Comparison of ENCODE assay signal across 24 cellular contexts in genomic region chr17:6187836-6188235, GRCh38.
A peak's percentile ranks its signal among the peaks of the same experiment; 100 is the strongest.
DNase-seq lines count a peak whose midpoint lies in the region; ATAC-seq lines count a peak whose summit lies in the region.
"Had no signal": no experiment of that assay in that cellular context is flagged by ENCODE, and none has a peak within 500 bp of the region (broad histone marks: within the 10 kb centered on the region; RNA-seq: fewer than 3 reads in every experiment).

No MANE protein-coding gene starts in this region.

- no peaks in the 10 kb centered on the region for H3K4me1 ChIP-seq in SJCRH30
- H3K4me1 ChIP-seq: BLaER1 treated with 17β-estradiol and CSF1 and Interleukin-3, amounts not matched to agents 10 nM and 100 nM; colonic mucosa; prostate gland; uterus had no signal

- no peaks in the 10 kb centered on the region for H3K9me3 ChIP-seq in SJCRH30 (replicated peaks)
- H3K9me3 ChIP-seq: colonic mucosa, prostate gland, SK-N-SH, uterus had no signal

- DNase-seq in ELF-1 (ENCODE audit: low read depth, low spot score) (peak; percentile 59), NCI-H146 treated with DMSO at 0.1 percent for 48 hours (lab: John Stamatoyannopoulos, UW; ENCODE audit: unreplicated experiment) (peak; percentile 14), SJCRH30 (peak; percentile 8 to 9), left kidney (ENCODE audit: low read depth, low spot score) (peak; percentile 69), pons (ENCODE audit: low spot score) (no peak), dedifferentiated amniotic fluid mesenchymal stem cell (ENCODE audit: extremely low spot score) (no peak), cortex of kidney (lab: John Stamatoyannopoulos, UW) (no peak)
- DNase-seq: activated T-cell treated with anti-CD3 and anti-CD28 coated beads, Interleukin-2, amount 50 U/mL, for 48 hours; colonic mucosa; KBM-7; mesenchymal stem cell; MV-4-11; NCI-H2081; NCI-H82; PC-9; SK-N-SH; stimulated activated CD4-positive, alpha-beta T cell treated with anti-CD3 and anti-CD28 coated beads, Interleukin-4, amount 100 ng/mL, for 1 hour; uterus had no signal

- H3K36me3 ChIP-seq in SJCRH30, result no peaks in the 10 kb centered on the region
- H3K36me3 ChIP-seq: BLaER1 treated with 17β-estradiol and CSF1 and Interleukin-3, amounts not matched to agents 10 nM and 100 nM; colonic mucosa; prostate gland; uterus had no signal

- H3K27me3 ChIP-seq in SJCRH30, result no peaks in the 10 kb centered on the region
- H3K27me3 ChIP-seq: BLaER1 treated with 17β-estradiol and CSF1 and Interleukin-3, amounts not matched to agents 10 nM and 100 nM; colonic mucosa; hepatocyte; uterus had no signal

- H3K4me3 ChIP-seq in SJCRH30, result no peak overlapping the region
- H3K4me3 ChIP-seq: BLaER1 treated with 17β-estradiol and CSF1 and Interleukin-3, amounts not matched to agents 10 nM and 100 nM; colonic mucosa; hepatocyte; PC-9; prostate gland; smooth muscle cell; uterus had no signal

- no peak overlapping the region for H3K27ac ChIP-seq in SJCRH30
- H3K27ac ChIP-seq: BLaER1 treated with 17β-estradiol and CSF1 and Interleukin-3, amounts not matched to agents 10 nM and 100 nM; colonic mucosa; hepatocyte; PC-9; prostate gland; uterus had no signal

- ATAC-seq in GM21825 (IDR thresholded peaks at IDR 0.05; ENCODE audit: unreplicated experiment), result no peak
- ATAC-seq: HCT116 had no signal

Comparison
In these comparisons a context has a peak if more than half of its experiments do, and no peak if none do; other contexts are left out.
1. DNase-seq: peak in ELF-1 (single experiment), NCI-H146 treated with DMSO at 0.1 percent for 48 hours (single experiment), SJCRH30 (2 of 2) and left kidney (single experiment); none in pons (single experiment), dedifferentiated amniotic fluid mesenchymal stem cell (single experiment) and cortex of kidney (single experiment).